ENCODE assay signal across 17 cellular contexts in the genomic region with DNA sequence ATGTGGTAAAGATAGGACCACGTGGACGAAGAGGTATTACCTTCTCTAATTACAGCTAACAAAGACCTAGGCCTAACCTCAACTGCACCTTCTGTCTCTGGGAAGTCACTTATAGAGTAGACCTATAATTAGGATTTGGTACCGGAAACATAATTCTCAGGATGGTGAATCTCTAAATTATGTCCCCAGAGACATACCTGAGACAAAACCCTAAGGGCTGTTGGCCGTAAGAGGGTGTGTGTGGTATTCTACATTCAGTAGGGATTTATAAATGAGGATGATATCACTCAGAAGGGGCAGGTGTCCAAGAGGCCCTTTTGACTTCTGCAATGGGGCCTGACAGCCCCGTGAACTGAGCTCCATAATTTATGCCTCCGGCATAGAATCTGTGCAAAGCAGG. TPM values are rescaled to one million over a fixed set of nuclear protein-coding genes. Genes with fewer than 3 reads are reported as not detected.
DNase-seq lines count a peak whose midpoint lies in the region; ATAC-seq and TF ChIP-seq lines count a peak whose summit lies in the region.
"Had no signal": no experiment of that assay in that cellular context is flagged by ENCODE, and none has a peak within 500 bp of the region (broad histone marks: within the 10 kb centered on the region; RNA-seq: fewer than 3 reads in every experiment).

No MANE protein-coding gene starts in this region.

- CTCF ChIA-PET in HEK293T (lab: Yijun Ruan, JAX), result interaction anchor here (0.7 kb wide), 1 partner anchor 12 kb away, joined by 3 read pairs; no protein-coding TSS in a partner anchor

- no peaks in the 10 kb centered on the region for H3K9me2 ChIP-seq in OCI-LY1 (ENCODE audit: low read depth, low read length)

- H3F3A ChIP-seq in OCI-LY1 (ENCODE audit: insufficient read depth, low read length), result peaks cover 6% of the 10 kb centered on the region; the same call in 1 of the 2 replicates

- H2AFZ ChIP-seq in OCI-LY1 (ENCODE audit: low read length), result no peak overlapping the region
- H2AFZ ChIP-seq: GM23338, PC-9 had no signal

- ATAC-seq in HG03571 (IDR thresholded peaks at IDR 0.05; ENCODE audit: unreplicated experiment), result no peak
- ATAC-seq in activated CD4-positive, CD25-positive, alpha-beta regulatory T cell treated with anti-CD3 and anti-CD28 coated beads, Interleukin-2, amount 50 U/mL, for 24 hours, result no peak
- ATAC-seq: GM23338 had no signal

- H3K9me3 ChIP-seq in OCI-LY1 (ENCODE audit: low read length) (no peaks in the 10 kb centered on the region), suprapubic skin (no peaks in the 10 kb centered on the region)

- H3K4me1 ChIP-seq in OCI-LY1 (ENCODE audit: insufficient read depth, low read length, severe bottlenecking) (peaks cover 53% of the 10 kb centered on the region), suprapubic skin (no peaks in the 10 kb centered on the region)

- TF ChIP-seq CTCF in CD14-positive monocyte (IDR thresholded peaks at IDR 0.05), result no peak
- TF ChIP-seq CTCF in OCI-LY1 (IDR thresholded peaks at IDR 0.05; ENCODE audit: low read length), result no peak; the same call in 1 of the 2 replicates
- no peak for TF ChIP-seq CTCF in suprapubic skin (IDR thresholded peaks at IDR 0.05)

- no peak overlapping the region for H3K4me3 Mint-ChIP-seq in CD14-positive monocyte
- H3K4me3 Mint-ChIP-seq: GM23338 had no signal

- DNase-seq in CD14-positive monocyte (ENCODE audit: low spot score) (no peak), HEK293T (ENCODE audit: extremely low spot score) (no peak), myocyte (ENCODE audit: low read depth) (peak; percentile 48), suprapubic skin (ENCODE audit: low spot score in 2 of 2) (no peak)
- DNase-seq: C1 segment of cervical spinal cord, HCEC 1CT, NCI-H1092 treated with DMSO at 0.1 percent for 48 hours, NCI-H2081, NCI-H446, NCI-H526 treated with DMSO at 0.1 percent for 48 hours, PC-9, SIG-M5 had no signal

- peaks cover 0 to 2% (median 0%) of the 10 kb centered on the region in 3 donors for H3K27me3 Mint-ChIP-seq in CD14-positive monocyte (ENCODE audit: low read depth in 3 of 3)

- H3K79me2 ChIP-seq in OCI-LY1 (ENCODE audit: insufficient read depth, low read length), result no peaks in the 10 kb centered on the region

- peak overlapping the region; percentile 39; the same call in 1 of the 2 replicates for H3K9ac ChIP-seq in OCI-LY1 (ENCODE audit: low read length)

- peak overlapping the region in 4 of 7 donors; percentile 37 to 56 (median 45) for H3K27ac Mint-ChIP-seq in CD14-positive monocyte
- H3K27ac Mint-ChIP-seq: GM23338 had no signal

- H3K4me1 Mint-ChIP-seq in CD14-positive monocyte, result peaks cover 49% of the 10 kb centered on the region

- TF ChIP-seq POLR2A in suprapubic skin (IDR thresholded peaks at IDR 0.05), result no peak

- H3K27ac ChIP-seq in OCI-LY1 (ENCODE audit: low read depth, low read length, poor library complexity, severe bottlenecking), result peak overlapping the region; percentile 81
- no peak overlapping the region for H3K27ac ChIP-seq in suprapubic skin
- H3K27ac ChIP-seq: PC-9, RWPE1 had no signal

- peak overlapping the region; percentile 42; the same call in 1 of the 2 replicates for H3K4me2 ChIP-seq in OCI-LY1 (ENCODE audit: low read length)
- H3K4me2 ChIP-seq: GM23338, PC-9 had no signal

- peaks cover 0 to 3% of the 10 kb centered on the region in 2 donors for H3K36me3 Mint-ChIP-seq in CD14-positive monocyte

- no peaks in the 10 kb centered on the region for H4K20me1 ChIP-seq in OCI-LY1 (ENCODE audit: insufficient read depth, low read length)

- POLR2A ChIA-PET in HEK293T (lab: Yijun Ruan, JAX), result no interaction called here

- H3K36me3 ChIP-seq in OCI-LY1 (ENCODE audit: insufficient read depth, low read length) (peaks cover 2% of the 10 kb centered on the region; the same call in 1 of the 2 replicates), suprapubic skin (no peaks in the 10 kb centered on the region)

- no peaks in the 10 kb centered on the region for H3K27me3 ChIP-seq in OCI-LY1 (ENCODE audit: insufficient read depth, low read length)
- no peaks in the 10 kb centered on the region for H3K27me3 ChIP-seq in suprapubic skin

- H3K4me3 ChIP-seq in OCI-LY1 (ENCODE audit: low read depth, low read length, poor library complexity, severe bottlenecking) (no peak overlapping the region), suprapubic skin (no peak overlapping the region)
- H3K4me3 ChIP-seq: GM23338, PC-9 had no signal

- no peak for TF ChIP-seq EP300 in suprapubic skin (IDR thresholded peaks at IDR 0.05)

- intact Hi-C loops in CD14-positive monocyte (cut with micrococcal nuclease), result loop anchor here in 1 of 2 donors (5.0 kb wide), 1 partner anchor 383 kb away; no protein-coding TSS in a partner anchor

- peaks cover 0 to 3% (median 0%) of the 10 kb centered on the region in 7 donors for H3K9me3 Mint-ChIP-seq in CD14-positive monocyte

- WGBS in suprapubic skin, result 94% methylated on average over 6 of the region's 6 CpGs

TF ChIP-seq in HEK293T, 16 proteins besides CTCF, POLR2A, EP300 and RAD21:
- TF ChIP-seq, protein P1, sequence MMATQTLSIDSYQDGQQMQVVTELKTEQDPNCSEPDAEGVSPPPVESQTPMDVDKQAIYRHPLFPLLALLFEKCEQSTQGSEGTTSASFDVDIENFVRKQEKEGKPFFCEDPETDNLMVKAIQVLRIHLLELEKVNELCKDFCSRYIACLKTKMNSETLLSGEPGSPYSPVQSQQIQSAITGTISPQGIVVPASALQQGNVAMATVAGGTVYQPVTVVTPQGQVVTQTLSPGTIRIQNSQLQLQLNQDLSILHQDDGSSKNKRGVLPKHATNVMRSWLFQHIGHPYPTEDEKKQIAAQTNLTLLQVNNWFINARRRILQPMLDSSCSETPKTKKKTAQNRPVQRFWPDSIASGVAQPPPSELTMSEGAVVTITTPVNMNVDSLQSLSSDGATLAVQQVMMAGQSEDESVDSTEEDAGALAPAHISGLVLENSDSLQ (IDR thresholded peaks at IDR 0.05), result 0 out of 2 replicates have a peak, but pooled peaks have one; percentile 6
- TF ChIP-seq FOXA1 (IDR thresholded peaks at IDR 0.05), result no peak

RNA-seq across cellular contexts. Expression of a gene that starts 13.4 kb away (rescaled TPM):
- polyA plus RNA-seq in CD14-positive monocyte, result 10 to 100 TPM; 46.2 to 53.0 TPM
- total RNA-seq in myocyte (76.5 and 84.3 TPM in 2 replicates), suprapubic skin (10 to 100 TPM; 63.1 to 82.6 (median 67.4) TPM)
- 44.3 TPM for polyA plus RNA-seq in myocyte (2012)
